14 cellular contexts compared by ENCODE assay signal in genomic region chr6:150149146-150149545, GRCh38. TPM values are rescaled to one million over a fixed set of nuclear protein-coding genes. Genes with fewer than 3 reads are reported as not detected.
"Had no signal": no experiment of that assay in that cellular context is flagged by ENCODE, and none has a peak within 500 bp of the region (broad histone marks: within the 10 kb centered on the region; RNA-seq: fewer than 3 reads in every experiment).

No MANE protein-coding gene starts in this region.

- H3K36me3 ChIP-seq: brain microvascular endothelial cell, right lobe of liver, upper lobe of right lung had no signal

- H3K9me3 ChIP-seq: right lobe of liver, upper lobe of right lung had no signal

- H3K4me1 ChIP-seq: right lobe of liver had no signal

- DNase-seq: activated CD4-positive, alpha-beta T cell treated with anti-CD3 and anti-CD28 coated beads, Interleukin-2, amount 10 ng/mL, durations not matched to agents 7 days and 5 days; activated CD4-positive, CD25-positive, alpha-beta regulatory T cell; activated naive CD4-positive, alpha-beta T cell; anterior cingulate cortex; brain microvascular endothelial cell; effector CD8-positive, alpha-beta T cell; foreskin fibroblast; mesendoderm; natural killer cell; occipital lobe; right lobe of liver; stimulated activated naive CD8-positive, alpha-beta T cell treated with anti-CD3 and anti-CD28 coated beads, Interleukin-15, amount 100 ng/mL, for 72 hours; upper lobe of right lung had no signal

- H3K27ac ChIP-seq: brain microvascular endothelial cell, right lobe of liver, upper lobe of right lung had no signal

- H3K4me3 ChIP-seq: right lobe of liver, upper lobe of right lung had no signal

- ATAC-seq: natural killer cell; right lobe of liver; stimulated activated naive CD8-positive, alpha-beta T cell treated with anti-CD3 and anti-CD28 coated beads, Interleukin-15, amount 100 ng/mL, for 72 hours; upper lobe of right lung had no signal

RNA-seq across cellular contexts. Expression of gene PPP1R14C, which starts 6.3 kb away (rescaled TPM):
- total RNA-seq: activated CD4-positive, alpha-beta T cell treated with anti-CD3 and anti-CD28 coated beads, Interleukin-2, amount 10 ng/mL, durations not matched to agents 7 days and 5 days; activated T-helper 1 cell treated with anti-CD3 and anti-CD28 coated beads, Interleukin-12 subunit alpha, Interleukin-12 subunit beta, Interleukin-2, Interleukin-4 antibody, amounts not matched to agents 30 ng/mL and 10 ng/mL and 1 ng/mL, durations not matched to agents 14 hours and 24 hours and 36 hours; natural killer cell; right lobe of liver had no signal
